Comparison of ENCODE assay signal across 1 cellular context in the genomic region with DNA sequence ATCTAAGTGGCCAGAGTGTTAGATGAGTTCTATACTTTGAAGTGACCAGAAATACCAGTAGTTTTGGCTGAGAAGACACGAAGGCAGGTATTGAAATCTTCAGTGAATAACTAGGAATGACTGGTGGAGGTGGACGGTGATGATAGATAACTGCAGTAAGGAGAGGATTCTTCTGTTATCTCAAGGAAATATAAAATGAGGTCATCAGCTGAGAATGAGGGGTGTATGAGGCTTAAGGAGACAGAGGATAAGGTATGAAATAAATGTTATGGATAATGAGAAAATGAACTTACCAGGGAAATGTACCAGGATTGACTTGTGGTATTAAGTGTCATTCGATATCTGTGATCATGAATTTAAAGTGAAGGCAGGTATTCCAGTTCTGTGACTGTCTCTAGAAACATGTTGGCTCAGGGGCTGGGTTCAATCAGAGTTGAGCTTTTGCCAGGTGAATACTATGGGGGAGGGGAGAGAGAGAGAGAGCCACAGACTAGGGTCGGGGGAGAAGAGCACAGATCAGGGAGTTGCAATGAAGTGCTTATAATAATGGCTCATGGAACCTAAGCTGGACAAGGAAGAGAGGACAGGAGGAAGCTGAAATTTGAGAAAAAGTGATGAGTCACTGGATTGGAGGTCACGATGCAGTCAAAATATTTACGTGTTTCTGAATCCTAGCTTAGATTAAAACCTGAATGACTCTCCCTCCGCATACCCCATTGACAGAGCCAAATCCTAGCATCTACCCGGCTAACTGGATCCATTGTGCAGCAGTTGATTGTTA.
A peak's percentile ranks its signal among the peaks of the same experiment; 100 is the strongest.
TF ChIP-seq lines count a peak whose summit lies in the region.

No MANE protein-coding gene starts in this region.

TF ChIP-seq in HepG2, 621 proteins besides CTCF, POLR2A, EP300 and RAD21:
- TF ChIP-seq SATB2 (CRISPR knock-in tag; IDR thresholded peaks at IDR 0.05) = no peak
- no peak for TF ChIP-seq ZSCAN9 (CRISPR knock-in tag; IDR thresholded peaks at IDR 0.05; ENCODE audit: borderline replicate concordance)
- no peak for TF ChIP-seq ZNF430 (CRISPR knock-in tag; IDR thresholded peaks at IDR 0.05)
- peak; percentile 47; the same call in 1 of the 2 replicates for TF ChIP-seq NFE2L2 (IDR thresholded peaks at IDR 0.05; ENCODE audit: low read length)
